8 cellular contexts compared by ENCODE assay signal in the genomic region with DNA sequence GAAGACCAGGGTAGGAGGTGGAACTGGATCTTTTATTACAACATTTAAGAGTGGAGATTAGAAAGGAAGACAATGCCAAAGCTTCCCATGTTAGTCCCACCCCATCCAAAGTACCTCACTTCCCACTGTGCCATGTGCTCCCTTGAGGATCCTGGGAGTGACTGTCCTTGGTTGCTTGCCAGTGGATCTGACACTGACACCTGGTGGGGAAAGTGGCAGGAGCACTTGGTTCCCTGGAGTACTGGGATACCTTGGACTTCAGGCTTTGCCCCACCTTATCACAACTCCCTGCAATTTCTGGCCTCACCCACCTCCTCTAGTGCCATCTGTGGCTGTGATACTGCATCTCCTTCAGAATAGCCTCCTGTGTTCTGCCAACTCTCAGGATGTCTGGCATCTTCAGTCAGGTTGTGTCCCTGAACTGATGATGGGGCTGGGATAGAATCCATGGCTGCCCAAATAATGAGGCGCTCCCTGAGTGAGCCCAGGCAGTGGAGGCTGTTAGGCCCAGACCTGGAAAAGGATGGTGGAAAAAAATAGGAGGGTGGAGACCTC. TPM values are rescaled to one million over a fixed set of nuclear protein-coding genes. Genes with fewer than 3 reads are reported as not detected.
A peak's percentile ranks its signal among the peaks of the same experiment; 100 is the strongest.
DNase-seq lines count a peak whose midpoint lies in the region; ATAC-seq and TF ChIP-seq lines count a peak whose summit lies in the region.

No MANE protein-coding gene starts in this region.

- DNase-seq in cardiac muscle cell (ENCODE audit: low read depth in 1 of 2, low spot score in 1 of 2) (peak in 1 of 2 donors; percentile 51), Right ventricle myocardium inferior (ENCODE audit: missing footprints) (no peak), NCI-H2196 (lab: John Stamatoyannopoulos, UW; ENCODE audit: unreplicated experiment) (peak; percentile 61), astrocyte of the spinal cord (ENCODE audit: low read depth, low spot score) (peak; percentile 43), left colon (peak; percentile 82 to 90), uterus (peak; percentile 30 to 42), Kasumi-1 (lab: John Stamatoyannopoulos, UW) (no peak)
- DNase-seq in stimulated activated CD4-positive, alpha-beta T cell treated with anti-CD3 and anti-CD28 coated beads, Interleukin-15, amount 100 ng/mL, for 24 hours: no peak

- H3K4me1 ChIP-seq in cardiac muscle cell (ENCODE audit: low read depth) (no peaks in the 10 kb centered on the region), uterus (no peaks in the 10 kb centered on the region)

- no peak overlapping the region for H3K4me3 ChIP-seq in cardiac muscle cell
- H3K4me3 ChIP-seq in astrocyte of the spinal cord (ENCODE audit: low read depth, low read length): no peak overlapping the region
- no peak overlapping the region for H3K4me3 ChIP-seq in uterus

- intact Hi-C loops in Right ventricle myocardium inferior (cut with DNase I): loop anchor here (10.0 kb wide), 1 partner anchor 49 kb away; a partner anchor contains a TSS
- intact Hi-C loops in left colon (cut with DNase I, micrococcal nuclease): no loop called here
- intact Hi-C loops in uterus (cut with DNase I; ENCODE audit: low total_unique reads): no loop called here

- no peak overlapping the region for H3K27ac ChIP-seq in cardiac muscle cell
- peak overlapping the region in 1 of 2 donors; percentile 90 for H3K27ac ChIP-seq in uterus

- ATAC-seq in Right ventricle myocardium inferior: no peak
- ATAC-seq in left colon: peak; percentile 73

- peak; percentile 16 for TF ChIP-seq CTCF in cardiac muscle cell (IDR thresholded peaks at IDR 0.05; ENCODE audit: low read depth, low read length)
- TF ChIP-seq CTCF in astrocyte of the spinal cord (IDR thresholded peaks at IDR 0.05; ENCODE audit: low read depth, low read length): peak; percentile 41
- TF ChIP-seq CTCF in uterus (IDR thresholded peaks at IDR 0.05): peak in 1 of 4 experiments; percentile 20

- TF ChIP-seq POLR2A in uterus (IDR thresholded peaks at IDR 0.05): no peak

- H3K9me3 ChIP-seq in cardiac muscle cell (ENCODE audit: low read depth): no peaks in the 10 kb centered on the region
- H3K9me3 ChIP-seq in uterus: no peaks in the 10 kb centered on the region

- in situ Hi-C loops in astrocyte of the spinal cord (cut with HindIII; ENCODE audit: low sequenced_read_pairs): no loop called here

- H3K27me3 ChIP-seq in cardiac muscle cell (no peaks in the 10 kb centered on the region), uterus (no peaks in the 10 kb centered on the region)

- H3K36me3 ChIP-seq in cardiac muscle cell (peaks cover 29% of the 10 kb centered on the region), uterus (no peaks in the 10 kb centered on the region)

RNA-seq across cellular contexts. Expression of a gene that starts 1.3 kb away (rescaled TPM):
- total RNA-seq in cardiac muscle cell: 2.6 and 4.3 TPM in 2 replicates
- 4.6 TPM in 1 of 2 replicates, not detected in the other for polyA plus RNA-seq in cardiac muscle cell
- total RNA-seq in Right ventricle myocardium inferior: 1.5 TPM
- 10 to 100 TPM; 27.7 to 34.6 TPM for total RNA-seq in left colon
- total RNA-seq in uterus: 1 to 10 TPM in 2 of 4 donors, under 1 TPM in 1, not detected in 1; 0.59 to 9.6 (median 9.6) TPM

RNA-seq across cellular contexts. Expression of a gene that starts 16.6 kb away (rescaled TPM):
- 865 and 1,079 TPM in 2 replicates for total RNA-seq in cardiac muscle cell
- polyA plus RNA-seq in cardiac muscle cell: 1,545 and 1,638 TPM in 2 replicates
- 1,102 TPM for total RNA-seq in Right ventricle myocardium inferior
- 1,000 to 10,000 TPM; 1,073 to 1,095 TPM for total RNA-seq in left colon
- 100 to 1,000 TPM; 131 to 715 (median 367) TPM for total RNA-seq in uterus

RNA-seq across cellular contexts. Expression of a gene that starts 24.5 kb away (rescaled TPM):
- total RNA-seq in cardiac muscle cell: 0.21 and 0.71 TPM in 2 replicates
- polyA plus RNA-seq in cardiac muscle cell: 0.35 and 0.44 TPM in 2 replicates
- total RNA-seq in Right ventricle myocardium inferior: 0.30 TPM
- total RNA-seq in left colon: under 1 TPM in 1 of 2 donors, not detected in 1; 0.12 TPM
- total RNA-seq in uterus: under 1 TPM in 2 of 4 donors, not detected in 2; 0.28 to 0.49 TPM

RNA-seq across cellular contexts. Expression of a gene that starts 24.9 kb away (rescaled TPM):
- total RNA-seq in cardiac muscle cell (17.2 TPM in 2 replicates), Right ventricle myocardium inferior (16.4 TPM), left colon (10 to 100 TPM; 10.4 to 11.6 TPM), uterus (10 to 100 TPM in 3 of 4 donors, 1 to 10 TPM in 1; 4.8 to 42.3 (median 14.1) TPM)
- 12.8 and 16.5 TPM in 2 replicates for polyA plus RNA-seq in cardiac muscle cell

RNA-seq across cellular contexts. Expression of a gene that starts 29.2 kb away (rescaled TPM):
- total RNA-seq in cardiac muscle cell (97.9 and 155 TPM in 2 replicates), Right ventricle myocardium inferior (166 TPM), left colon (100 to 1,000 TPM; 329 to 412 TPM), uterus (100 to 1,000 TPM in 3 of 4 donors, 10 to 100 TPM in 1; 82.6 to 264 (median 188) TPM)
- polyA plus RNA-seq in cardiac muscle cell: 532 and 932 TPM in 2 replicates

Comparison
In these comparisons a context has a peak if more than half of its experiments do, and no peak if none do; other contexts are left out.
1. DNase-seq: peak in NCI-H2196 (single experiment), astrocyte of the spinal cord (single experiment), left colon (2 of 2) and uterus (2 of 2); none in Right ventricle myocardium inferior (single experiment), Kasumi-1 (0 of 2) and stimulated activated CD4-positive, alpha-beta T cell treated with anti-CD3 and anti-CD28 coated beads, Interleukin-15, amount 100 ng/mL, for 24 hours (single experiment).